In genomic region chr14:65003394-65003793, GRCh38 we compare ENCODE assay signal across 1 cellular context.
A peak's percentile ranks its signal among the peaks of the same experiment; 100 is the strongest.
TF ChIP-seq lines count a peak whose summit lies in the region.

No MANE protein-coding gene starts in this region.

TF ChIP-seq in GM12878, 131 proteins besides CTCF, POLR2A, EP300 and RAD21 (continued from another document):
- TF ChIP-seq ATF2 (IDR thresholded peaks at IDR 0.05; ENCODE audit: low read length) (peak; percentile 72; the same call in 1 of the 2 replicates), NFIC (IDR thresholded peaks at IDR 0.05; ENCODE audit: low read depth, low read length) (peak; percentile 62), SPI1 (IDR thresholded peaks at IDR 0.05; ENCODE audit: borderline replicate concordance, insufficient read depth, low read depth, low read length) (no peak), MTA2 (IDR thresholded peaks at IDR 0.05; ENCODE audit: low read depth) (0 out of 2 replicates have a peak, but pooled peaks have one; percentile 24), BCL3 (IDR thresholded peaks at IDR 0.05; ENCODE audit: borderline replicate concordance, insufficient read depth, low read depth, low read length, poor library complexity, severe bottlenecking) (peak; percentile 45), NR2F1 (conservative IDR thresholded peaks at IDR 0.05) (no peak), TCF3 (IDR thresholded peaks at IDR 0.05; ENCODE audit: borderline replicate concordance, insufficient read depth, low read depth, low read length) (no peak), JUNB (IDR thresholded peaks at IDR 0.05) (peak; percentile 95), SMARCA5 (IDR thresholded peaks at IDR 0.05) (peak; percentile 38; the same call in 1 of the 2 replicates), BRCA1 (IDR thresholded peaks at IDR 0.05; ENCODE audit: low read depth, low read length) (no peak), RB1 (IDR thresholded peaks at IDR 0.05; ENCODE audit: borderline replicate concordance) (no peak), RUNX3 (IDR thresholded peaks at IDR 0.05; ENCODE audit: low read length) (peak; percentile 62), FOXM1 (IDR thresholded peaks at IDR 0.05; ENCODE audit: low read depth, low read length) (peak; percentile 73; the same call in 1 of the 2 replicates), RELB (IDR thresholded peaks at IDR 0.05; ENCODE audit: low read depth) (0 out of 2 replicates have a peak, but pooled peaks have one; percentile 20), IKZF2 (IDR thresholded peaks at IDR 0.05) (peak in 1 of 2 experiments; percentile 59; a peak in 2 of 4 replicates)
